ENCODE assay signal across 8 cellular contexts in the genomic region with DNA sequence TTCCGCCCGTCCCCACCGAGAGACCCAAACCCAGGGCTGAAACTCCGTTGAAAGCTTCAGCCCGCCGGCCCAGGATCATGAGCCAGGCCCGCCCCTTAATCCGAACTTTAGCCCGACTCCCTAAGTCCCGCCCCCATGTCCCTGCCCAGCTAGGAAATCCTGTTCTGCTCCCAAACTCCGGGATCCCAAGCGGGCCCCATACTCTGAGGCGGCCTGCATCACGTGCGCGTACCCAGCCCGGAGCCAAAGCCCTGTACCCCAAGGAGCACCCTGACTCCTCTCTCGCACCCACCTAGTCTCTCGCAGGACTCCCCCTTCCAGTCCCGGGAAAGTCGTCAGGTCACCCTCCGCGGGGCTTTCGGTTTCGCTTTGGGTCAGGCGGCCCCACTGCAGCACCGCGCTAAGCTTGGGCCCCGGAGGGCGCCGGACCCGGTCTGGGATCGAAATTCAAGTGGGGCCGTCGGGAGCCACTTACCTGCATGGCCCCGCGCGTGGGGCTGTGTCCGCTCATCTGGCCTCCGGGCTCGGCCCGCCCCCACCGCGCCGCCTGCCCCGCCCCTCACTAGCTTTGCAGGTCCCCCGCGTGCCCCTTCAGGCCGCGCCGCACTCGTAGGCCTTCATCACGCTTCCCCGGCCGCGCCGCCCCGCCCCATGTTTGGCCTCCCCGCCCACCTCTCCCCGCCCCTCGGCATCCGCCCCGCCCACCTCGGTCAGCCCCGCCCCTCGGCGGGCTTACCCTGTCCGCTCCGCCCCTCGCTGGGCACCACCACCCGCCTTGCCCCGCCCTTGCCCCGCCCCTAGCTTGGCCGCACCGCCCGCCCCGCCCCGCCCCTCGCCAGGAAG. TPM values are rescaled to one million over a fixed set of nuclear protein-coding genes. Genes with fewer than 3 reads are reported as not detected.
DNase-seq lines count a peak whose midpoint lies in the region; ATAC-seq and TF ChIP-seq lines count a peak whose summit lies in the region.

A gene (minus strand): TSS at position 629 of the 843 bp plus-strand sequence. CDS start 118 bp downstream, at position 511.

- H3K27ac Mint-ChIP-seq in activated naive CD4-positive, alpha-beta T cell treated with anti-CD3 and anti-CD28 coated beads for 36 hours: peak within 1 kb of the TSS; percentile 86

- peaks cover 23% of the 10 kb centered on the region for H3K4me1 Mint-ChIP-seq in activated naive CD4-positive, alpha-beta T cell treated with anti-CD3 and anti-CD28 coated beads for 36 hours (ENCODE audit: low read depth)

- TF ChIP-seq CTCF in neutrophil (IDR thresholded peaks at IDR 0.05): peak; percentile 28

- H3K4me3 ChIP-seq in SJSA1: peak within 1 kb of the TSS; percentile 87
- H3K4me3 ChIP-seq in neutrophil (ENCODE audit: low read depth in 1 of 2, low read length in 1 of 2): peak within 1 kb of the TSS; percentile 74 to 77

- peaks cover 14% of the 10 kb centered on the region for H3K36me3 Mint-ChIP-seq in activated naive CD4-positive, alpha-beta T cell treated with anti-CD3 and anti-CD28 coated beads for 36 hours (ENCODE audit: low read depth)

- peaks cover 8% of the 10 kb centered on the region for H3K36me3 ChIP-seq in ES-I3 (ENCODE audit: insufficient read depth, low read length)
- peaks cover 41% of the 10 kb centered on the region for H3K36me3 ChIP-seq in SJSA1
- H3K36me3 ChIP-seq in neutrophil: no peaks in the 10 kb centered on the region

- H3K4me1 ChIP-seq in ES-I3 (ENCODE audit: insufficient read depth, low read length) (no peaks in the 10 kb centered on the region), SJSA1 (replicated peaks) (peaks cover 14% of the 10 kb centered on the region), neutrophil (ENCODE audit: control insufficient read depth in 1 of 2, insufficient read depth in 1 of 2, low read depth in 1 of 2, low read length in 1 of 2) (peaks cover 14 to 18% of the 10 kb centered on the region in 2 experiments)

- H3K27me3 Mint-ChIP-seq in activated naive CD4-positive, alpha-beta T cell treated with anti-CD3 and anti-CD28 coated beads for 36 hours (ENCODE audit: low read depth): no peaks in the 10 kb centered on the region

- CTCF ChIA-PET in activated naive CD4-positive, alpha-beta T cell treated with anti-CD3 and anti-CD28 coated beads for 36 hours (lab: Charles Lee): interaction anchor here (0.9 to 3.5 kb wide), 4 partner anchors 15 to 215 kb away, joined by 3 to 38 read pairs (median 5); no protein-coding TSS in a partner anchor

- no peaks in the 10 kb centered on the region for H3K9me3 ChIP-seq in ES-I3 (ENCODE audit: control insufficient read depth, insufficient read depth, low read length)
- H3K9me3 ChIP-seq in SJSA1 (replicated peaks): no peaks in the 10 kb centered on the region
- H3K9me3 ChIP-seq in neutrophil: no peaks in the 10 kb centered on the region

- peak within 1 kb of the TSS; percentile 90 for H3K4me3 Mint-ChIP-seq in activated naive CD4-positive, alpha-beta T cell treated with anti-CD3 and anti-CD28 coated beads for 36 hours

- in situ Hi-C loops in KBM-7 (cut with MboI; ENCODE audit: low pct_unique_long_range_greater_than_20kb, low sequenced_read_pairs): no loop called here

- peak; percentile 69 for DNase-seq in KBM-7
- DNase-seq in SJSA1 (ENCODE audit: low read depth in 1 of 2, low spot score in 2 of 2): peak; percentile 86 to 93
- DNase-seq in activated naive CD4-positive, alpha-beta T cell treated with anti-CD3 and anti-CD28 coated beads for 36 hours: peak; percentile 79
- peak; percentile 63 for DNase-seq in foreskin melanocyte
- peak in 45 of 49 donors; percentile 11 to 100 (median 99) for DNase-seq in substantia nigra (lab: John Stamatoyannopoulos, UW)

- ATAC-seq in GM21737 (IDR thresholded peaks at IDR 0.05; ENCODE audit: unreplicated experiment): peak; percentile 54

- peak within 1 kb of the TSS; percentile 76 for H3K9ac ChIP-seq in ES-I3 (ENCODE audit: low read depth, low read length)

- intact Hi-C loops in activated naive CD4-positive, alpha-beta T cell treated with anti-CD3 and anti-CD28 coated beads for 36 hours (cut with micrococcal nuclease): loop anchor here (1.0 to 5.0 kb wide), 21 partner anchors 53 to 1775 kb away; a partner anchor contains a TSS

- H3K27me3 ChIP-seq in SJSA1 (replicated peaks) (no peaks in the 10 kb centered on the region), neutrophil (peaks cover 14% of the 10 kb centered on the region)

- no peaks in the 10 kb centered on the region for H3K9me3 Mint-ChIP-seq in activated naive CD4-positive, alpha-beta T cell treated with anti-CD3 and anti-CD28 coated beads for 36 hours

- H3K27ac ChIP-seq in SJSA1: peak within 1 kb of the TSS; percentile 83
- H3K27ac ChIP-seq in neutrophil: peak within 1 kb of the TSS; percentile 88
- peak within 1 kb of the TSS; percentile 78 for H3K27ac ChIP-seq in substantia nigra (ENCODE audit: low read depth, low read length, poor library complexity, severe bottlenecking)

RNA-seq across cellular contexts. Expression of the gene that starts here (rescaled TPM):
- 25.5 and 56.1 TPM in 2 replicates for total RNA-seq in SJSA1 (2014; rRNA removed; shearing (Covaris generic))
- 10 to 100 TPM; 67.1 to 74.2 TPM for total RNA-seq in activated naive CD4-positive, alpha-beta T cell treated with anti-CD3 and anti-CD28 coated beads for 36 hours

Comparison
In these comparisons a context has a peak if more than half of its experiments do, and no peak if none do; other contexts are left out.
1. Peak in every context shown above with its lines: DNase-seq, ATAC-seq, H3K4me3 ChIP-seq and H3K27ac ChIP-seq.